In the genomic region with DNA sequence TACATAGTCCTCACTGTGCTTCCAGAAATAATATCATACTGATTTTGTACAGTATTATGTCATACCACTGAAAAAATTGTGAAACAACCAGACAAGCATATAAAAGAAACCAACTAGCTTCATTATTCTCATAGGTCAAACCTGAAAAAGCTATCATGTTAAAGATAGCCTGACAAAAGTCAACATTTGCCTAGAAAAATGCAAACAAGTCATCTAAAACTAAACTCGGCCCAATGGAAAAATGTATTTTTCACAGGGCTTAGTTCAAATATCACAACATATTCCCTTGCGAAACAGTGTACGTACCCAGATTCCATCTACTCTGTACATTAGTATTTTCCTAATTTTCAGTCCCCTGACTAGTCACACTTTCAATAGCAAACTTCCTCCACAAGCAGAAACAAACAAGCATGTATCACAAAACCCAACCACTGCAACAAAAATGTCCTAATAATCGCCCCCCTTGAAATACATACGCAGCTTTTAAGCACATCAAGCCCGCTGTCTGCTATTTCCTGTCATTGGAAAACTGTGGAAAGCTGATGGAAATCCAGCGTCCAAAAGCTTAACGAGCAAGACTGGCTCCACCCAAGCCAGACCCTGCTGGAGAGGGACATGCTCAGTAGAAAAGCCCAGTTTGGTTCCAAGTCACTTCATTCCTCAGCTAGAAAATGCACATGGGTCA, we compare ENCODE assay signal across 12 cellular contexts.
A peak's percentile ranks its signal among the peaks of the same experiment; 100 is the strongest.
DNase-seq lines count a peak whose midpoint lies in the region; ATAC-seq and TF ChIP-seq lines count a peak whose summit lies in the region.
"Had no signal": no experiment of that assay in that cellular context is flagged by ENCODE, and none has a peak within 500 bp of the region (broad histone marks: within the 10 kb centered on the region; RNA-seq: fewer than 3 reads in every experiment).

No MANE protein-coding gene starts in this region.

- intact Hi-C loops in ascending aorta (cut with DNase I) (loop anchor here (5.0 kb wide), 2 partner anchors 42 to 68 kb away; no protein-coding TSS in a partner anchor), heart left ventricle (cut with DNase I) (loop anchor here in 5 of 10 donors (2.0 to 10.0 kb wide), 3 partner anchors 92 to 95 kb away; a partner anchor contains a TSS), OCI-LY7 (cut with micrococcal nuclease; ENCODE audit: unreplicated experiment) (no loop called here)

- TF ChIP-seq CTCF in AG10803 (conservative IDR thresholded peaks at IDR 0.05; ENCODE audit: low read length) (no peak), ascending aorta (IDR thresholded peaks at IDR 0.05) (no peak), heart left ventricle (IDR thresholded peaks at IDR 0.05) (no peak), parathyroid adenoma (IDR thresholded peaks at IDR 0.05) (no peak), OCI-LY7 (conservative IDR thresholded peaks at IDR 0.05; ENCODE audit: low read length) (no peak)

- no peak overlapping the region for H3K4me2 ChIP-seq in parathyroid adenoma (ENCODE audit: low read length)
- H3K4me2 ChIP-seq in OCI-LY7 (ENCODE audit: low read length): no peak overlapping the region

- H2AFZ ChIP-seq in parathyroid adenoma (no peak overlapping the region), OCI-LY7 (ENCODE audit: low read length) (no peak overlapping the region)

- 41 to 51% (median 47%) methylated on average over 8 of the region's 8 CpGs for WGBS in heart left ventricle, 4 donors

- peak; percentile 70 to 88 (median 81) for ATAC-seq in heart left ventricle
- no peak for ATAC-seq in HG03280 (IDR thresholded peaks at IDR 0.05; ENCODE audit: unreplicated experiment)
- no peak for ATAC-seq in activated T-cell treated with anti-CD3 and anti-CD28 coated beads, Interleukin-2, amount 50 U/mL, for 4 hours

- BruUV-seq in OCI-LY7 (replicated peaks; lab: Mats Ljungman, UMichigan): no TSS peak

- H3K9ac ChIP-seq in parathyroid adenoma: no peak overlapping the region

- H3K27me3 ChIP-seq in ascending aorta: no peaks in the 10 kb centered on the region
- H3K27me3 ChIP-seq in heart left ventricle: no peaks in the 10 kb centered on the region
- H3K27me3 ChIP-seq in parathyroid adenoma (ENCODE audit: control insufficient read depth, insufficient read depth, low read length): no peaks in the 10 kb centered on the region

- peaks cover 0 to 22% of the 10 kb centered on the region in 2 donors for H3K4me1 ChIP-seq in ascending aorta
- peaks cover 0 to 49% (median 30%) of the 10 kb centered on the region in 12 donors for H3K4me1 ChIP-seq in heart left ventricle
- no peaks in the 10 kb centered on the region for H3K4me1 ChIP-seq in parathyroid adenoma
- peaks cover under 1% of the 10 kb centered on the region for H3K4me1 ChIP-seq in OCI-LY7 (ENCODE audit: insufficient read depth, low read length, poor library complexity, severe bottlenecking)

- no peak for TF ChIP-seq POLR2A in heart left ventricle (IDR thresholded peaks at IDR 0.05)

- H3K36me3 Mint-ChIP-seq in activated T-cell treated with anti-CD3 and anti-CD28 coated beads, Interleukin-2, amount 50 U/mL, for 4 hours (ENCODE audit: insufficient read depth): no peaks in the 10 kb centered on the region

- no peaks in the 10 kb centered on the region for H3K9me3 Mint-ChIP-seq in activated T-cell treated with anti-CD3 and anti-CD28 coated beads, Interleukin-2, amount 50 U/mL, for 4 hours

- no peaks in the 10 kb centered on the region for H3K36me3 ChIP-seq in ascending aorta
- H3K36me3 ChIP-seq in heart left ventricle: no peaks in the 10 kb centered on the region
- H3K36me3 ChIP-seq in parathyroid adenoma (ENCODE audit: control insufficient read depth, insufficient read depth, low read length): no peaks in the 10 kb centered on the region
- H3K36me3 ChIP-seq in OCI-LY7 (ENCODE audit: insufficient read depth, low read length): no peaks in the 10 kb centered on the region

- no peaks in the 10 kb centered on the region for H3K27me3 Mint-ChIP-seq in activated T-cell treated with anti-CD3 and anti-CD28 coated beads, Interleukin-2, amount 50 U/mL, for 4 hours (ENCODE audit: low read depth)

- CTCF ChIA-PET in OCI-LY7 (lab: Charles Lee; ENCODE audit: unreplicated experiment): no interaction called here

- DNase-seq in AG10803 (ENCODE audit: low read depth): peak; percentile 83
- no peak for DNase-seq in ascending aorta (ENCODE audit: low spot score in 2 of 2)
- peak in 4 of 5 donors; percentile 53 to 73 (median 64) for DNase-seq in heart left ventricle
- DNase-seq in glomerular visceral epithelial cell (ENCODE audit: extremely low spot score): no peak
- no peak for DNase-seq in OCI-LY7 (ENCODE audit: low spot score)
- no peak for DNase-seq in activated T-cell treated with anti-CD3 and anti-CD28 coated beads, Interleukin-2, amount 50 U/mL, for 4 hours
- DNase-seq: C1 segment of cervical spinal cord; NCI-H187 treated with DMSO at 0.1 percent for 48 hours; stimulated activated CD4-positive, alpha-beta T cell treated with anti-CD3 and anti-CD28 coated beads, Interleukin-2, amount 100 ng/mL, for 24 hours had no signal

- peaks cover 9% of the 10 kb centered on the region for H4K20me1 ChIP-seq in OCI-LY7 (ENCODE audit: insufficient read depth, low read length)

- POLR2A ChIA-PET in OCI-LY7 (lab: Charles Lee): interaction anchor here (1.0 to 1.2 kb wide), 2 partner anchors 12 to 21 kb away, joined by 3 read pairs; no protein-coding TSS in a partner anchor

- H3K4me3 Mint-ChIP-seq in activated T-cell treated with anti-CD3 and anti-CD28 coated beads, Interleukin-2, amount 50 U/mL, for 4 hours: no peak overlapping the region

- H3K4me1 Mint-ChIP-seq in activated T-cell treated with anti-CD3 and anti-CD28 coated beads, Interleukin-2, amount 50 U/mL, for 4 hours (ENCODE audit: low read depth): peaks cover 3% of the 10 kb centered on the region

- H3K4me3 ChIP-seq in AG10803 (ENCODE audit: low read length) (peak overlapping the region; percentile 62), ascending aorta (peak overlapping the region; percentile 42 to 66), heart left ventricle (peak overlapping the region; percentile 14 to 69 (median 52)), parathyroid adenoma (ENCODE audit: low read depth, low read length) (peak overlapping the region; percentile 12), OCI-LY7 (ENCODE audit: low read depth, low read length, poor library complexity, severe bottlenecking) (no peak overlapping the region)

- no peaks in the 10 kb centered on the region for H3K9me2 ChIP-seq in OCI-LY7 (ENCODE audit: insufficient read depth, low read length)

- H3K9me3 ChIP-seq in ascending aorta: no peaks in the 10 kb centered on the region
- no peaks in the 10 kb centered on the region for H3K9me3 ChIP-seq in heart left ventricle
- H3K9me3 ChIP-seq in parathyroid adenoma (ENCODE audit: control insufficient read depth, low read length): no peaks in the 10 kb centered on the region
- no peaks in the 10 kb centered on the region for H3K9me3 ChIP-seq in OCI-LY7 (ENCODE audit: low read length)

- no peaks in the 10 kb centered on the region for H3K79me2 ChIP-seq in parathyroid adenoma
- peaks cover 21% of the 10 kb centered on the region; the same call in 1 of the 2 replicates for H3K79me2 ChIP-seq in OCI-LY7 (ENCODE audit: insufficient read depth, low read depth, low read length)

- peak overlapping the region; percentile 60 to 73 for H3K27ac ChIP-seq in ascending aorta
- peak overlapping the region; percentile 33 to 85 (median 76) for H3K27ac ChIP-seq in heart left ventricle
- peak overlapping the region; percentile 27 for H3K27ac ChIP-seq in parathyroid adenoma
- H3K27ac ChIP-seq in OCI-LY7 (ENCODE audit: low read depth, low read length, poor library complexity, severe bottlenecking): no peak overlapping the region
- H3K27ac ChIP-seq: RWPE1 had no signal

Comparison
In these comparisons a context has a peak if more than half of its experiments do, and no peak if none do; other contexts are left out.
1. DNase-seq: peak in AG10803 (single experiment) and heart left ventricle (4 of 5); none in ascending aorta (0 of 2), glomerular visceral epithelial cell (single experiment), OCI-LY7 (single experiment) and activated T-cell treated with anti-CD3 and anti-CD28 coated beads, Interleukin-2, amount 50 U/mL, for 4 hours (single experiment).
2. ATAC-seq: peak in heart left ventricle (4 of 4); none in HG03280 (single experiment) and activated T-cell treated with anti-CD3 and anti-CD28 coated beads, Interleukin-2, amount 50 U/mL, for 4 hours (0 of 2).